In genomic region chr5:72160959-72161358, GRCh38 we compare ENCODE assay signal across 19 cellular contexts. TPM values are rescaled to one million over a fixed set of nuclear protein-coding genes. Genes with fewer than 3 reads are reported as not detected.
DNase-seq lines count a peak whose midpoint lies in the region; ATAC-seq and TF ChIP-seq lines count a peak whose summit lies in the region.
"Had no signal": no experiment of that assay in that cellular context is flagged by ENCODE, and none has a peak within 500 bp of the region (broad histone marks: within the 10 kb centered on the region; RNA-seq: fewer than 3 reads in every experiment).

No MANE protein-coding gene starts in this region.

- H3K4me3 Mint-ChIP-seq in activated T-helper 17 cell treated with anti-CD3 and anti-CD28 coated beads, Interleukin-2, amount 50 U/mL, for 72 hours = no peak overlapping the region
- H3K4me3 Mint-ChIP-seq: mesothelial cell of epicardium; neural crest cell; stimulated activated naive B cell treated with anti-CD40 and anti-IgM and Interleukin-4, amounts not matched to agents 10 μg/mL and 1 μg/mL and 100 μg/mL, for 72 hours had no signal

- H3K9ac ChIP-seq in GM23248 (0 out of 2 replicates have a peak overlapping the region, but pooled peaks have one; percentile 58), smooth muscle cell (ENCODE audit: low read depth) (no peak overlapping the region)

- H3K4me2 ChIP-seq in GM23248 (ENCODE audit: unreplicated experiment) = peak overlapping the region; percentile 73
- H3K4me2 ChIP-seq in smooth muscle cell = no peak overlapping the region

- H3K36me3 ChIP-seq in GM23248 (ENCODE audit: low read depth) = no peaks in the 10 kb centered on the region
- no peaks in the 10 kb centered on the region for H3K36me3 ChIP-seq in smooth muscle cell (ENCODE audit: low read depth)
- no peaks in the 10 kb centered on the region for H3K36me3 ChIP-seq in lower lobe of right lung
- H3K36me3 ChIP-seq: upper lobe of left lung had no signal

- H3K79me2 ChIP-seq in GM23248 (ENCODE audit: insufficient read depth) = peaks cover 82% of the 10 kb centered on the region
- H3K79me2 ChIP-seq in smooth muscle cell (ENCODE audit: low read depth) = peaks cover 63% of the 10 kb centered on the region

- in situ Hi-C loops in GM23248 (cut with MboI) = no loop called here

- H3K4me3 ChIP-seq in GM23248 (peak overlapping the region; percentile 25; the same call in 1 of the 2 replicates), smooth muscle cell (no peak overlapping the region), lower lobe of right lung (no peak overlapping the region)
- H3K4me3 ChIP-seq: upper lobe of left lung had no signal

- intact Hi-C loops in lower lobe of right lung (cut with DNase I) = no loop called here

- H2AFZ ChIP-seq in GM23248 (no peak overlapping the region), smooth muscle cell (ENCODE audit: low read depth) (no peak overlapping the region)

- H4K20me1 ChIP-seq in GM23248 (ENCODE audit: insufficient read depth) = no peaks in the 10 kb centered on the region
- peaks cover 52% of the 10 kb centered on the region for H4K20me1 ChIP-seq in smooth muscle cell (ENCODE audit: low read depth)

- H3F3A ChIP-seq in GM23248 (ENCODE audit: insufficient read depth) (peaks cover 72% of the 10 kb centered on the region), smooth muscle cell (ENCODE audit: low read depth) (peaks cover 31% of the 10 kb centered on the region)

- peak overlapping the region; percentile 87 for H3K27ac ChIP-seq in GM23248
- no peak overlapping the region for H3K27ac ChIP-seq in foreskin keratinocyte
- peak overlapping the region; percentile 86 for H3K27ac ChIP-seq in smooth muscle cell (ENCODE audit: low read depth)
- no peak overlapping the region for H3K27ac ChIP-seq in lower lobe of right lung
- H3K27ac ChIP-seq: upper lobe of left lung had no signal

- H3K9me3 ChIP-seq in GM23248 (ENCODE audit: low read depth) = no peaks in the 10 kb centered on the region
- no peaks in the 10 kb centered on the region for H3K9me3 ChIP-seq in smooth muscle cell (replicated peaks; ENCODE audit: low read depth)
- H3K9me3 ChIP-seq in lower lobe of right lung = no peaks in the 10 kb centered on the region
- H3K9me3 ChIP-seq: upper lobe of left lung had no signal

- H3K9me3 Mint-ChIP-seq in activated T-helper 17 cell treated with anti-CD3 and anti-CD28 coated beads, Interleukin-2, amount 50 U/mL, for 72 hours = no peaks in the 10 kb centered on the region
- H3K9me3 Mint-ChIP-seq: activated T-helper 2 cell treated with anti-CD3 and anti-CD28 coated beads, Interferon-gamma antibody, Interleukin-2, Interleukin-4, amounts not matched to agents 10 μg/mL and 5 μg/mL and 100 μg/mL, durations not matched to agents 14 hours and 24 hours and 36 hours; mesothelial cell of epicardium; neural crest cell; stimulated activated naive B cell treated with anti-CD40 and anti-IgM and Interleukin-4, amounts not matched to agents 10 μg/mL and 1 μg/mL and 100 μg/mL, for 72 hours had no signal

- peaks cover 71% of the 10 kb centered on the region for H3K4me1 ChIP-seq in GM23248 (ENCODE audit: insufficient read depth)
- H3K4me1 ChIP-seq in foreskin keratinocyte = peaks cover 11% of the 10 kb centered on the region
- H3K4me1 ChIP-seq in smooth muscle cell (ENCODE audit: low read depth) = peaks cover 28% of the 10 kb centered on the region
- H3K4me1 ChIP-seq in lower lobe of right lung = no peaks in the 10 kb centered on the region

- ATAC-seq in activated T-helper 17 cell treated with anti-CD3 and anti-CD28 coated beads, Interleukin-2, amount 50 U/mL, for 72 hours (replicated peaks) = peak; percentile 58
- ATAC-seq in foreskin keratinocyte (peak; percentile 32), GM21717 (IDR thresholded peaks at IDR 0.05; ENCODE audit: unreplicated experiment) (no peak), lower lobe of right lung (no peak)
- ATAC-seq: stimulated activated naive B cell treated with anti-CD40 and anti-IgM and Interleukin-4, amounts not matched to agents 10 μg/mL and 1 μg/mL and 100 μg/mL, for 72 hours had no signal

- TF ChIP-seq CTCF in foreskin keratinocyte (conservative IDR thresholded peaks at IDR 0.05) = no peak
- TF ChIP-seq CTCF in smooth muscle cell (IDR thresholded peaks at IDR 0.05; ENCODE audit: borderline replicate concordance, insufficient read depth, poor library complexity, severe bottlenecking) = no peak
- no peak for TF ChIP-seq CTCF in lower lobe of right lung (IDR thresholded peaks at IDR 0.05)

- H3K27me3 Mint-ChIP-seq in activated T-helper 17 cell treated with anti-CD3 and anti-CD28 coated beads, Interleukin-2, amount 50 U/mL, for 72 hours = peaks cover 15% of the 10 kb centered on the region

- DNase-seq in GM23248 (peak; percentile 75), foreskin keratinocyte (peak in 1 of 2 donors; percentile 28), smooth muscle cell (lab: John Stamatoyannopoulos, UW; ENCODE audit: unreplicated experiment) (no peak), mucosa of gallbladder (ENCODE audit: low spot score) (no peak), lower lobe of right lung (no peak), HuH-7 (ENCODE audit: low spot score) (no peak)
- DNase-seq: effector memory CD4-positive, alpha-beta T cell; H7; KBM-7; NCI-H1092; NCI-H524; SIG-M5; stimulated activated naive B cell treated with anti-CD40 and anti-IgM and Interleukin-4, amounts not matched to agents 10 μg/mL and 1 μg/mL and 100 μg/mL, for 72 hours; upper lobe of left lung had no signal

- no peaks in the 10 kb centered on the region for H3K9me2 ChIP-seq in GM23248 (ENCODE audit: insufficient read depth)

- H3K27ac Mint-ChIP-seq in activated T-helper 17 cell treated with anti-CD3 and anti-CD28 coated beads, Interleukin-2, amount 50 U/mL, for 72 hours = no peak overlapping the region
- H3K27ac Mint-ChIP-seq: activated T-helper 2 cell treated with anti-CD3 and anti-CD28 coated beads, Interferon-gamma antibody, Interleukin-2, Interleukin-4, amounts not matched to agents 10 μg/mL and 5 μg/mL and 100 μg/mL, durations not matched to agents 14 hours and 24 hours and 36 hours; mesothelial cell of epicardium; stimulated activated naive B cell treated with anti-CD40 and anti-IgM and Interleukin-4, amounts not matched to agents 10 μg/mL and 1 μg/mL and 100 μg/mL, for 72 hours had no signal

- no peaks in the 10 kb centered on the region for H3K4me1 Mint-ChIP-seq in activated T-helper 17 cell treated with anti-CD3 and anti-CD28 coated beads, Interleukin-2, amount 50 U/mL, for 72 hours
- H3K4me1 Mint-ChIP-seq: stimulated activated naive B cell treated with anti-CD40 and anti-IgM and Interleukin-4, amounts not matched to agents 10 μg/mL and 1 μg/mL and 100 μg/mL, for 72 hours had no signal

- no peaks in the 10 kb centered on the region for H3K36me3 Mint-ChIP-seq in activated T-helper 17 cell treated with anti-CD3 and anti-CD28 coated beads, Interleukin-2, amount 50 U/mL, for 72 hours (ENCODE audit: low read depth)
- H3K36me3 Mint-ChIP-seq: mesothelial cell of epicardium; stimulated activated naive B cell treated with anti-CD40 and anti-IgM and Interleukin-4, amounts not matched to agents 10 μg/mL and 1 μg/mL and 100 μg/mL, for 72 hours had no signal

- H3K27me3 ChIP-seq in GM23248 (replicated peaks; ENCODE audit: insufficient read depth) = no peaks in the 10 kb centered on the region
- no peaks in the 10 kb centered on the region for H3K27me3 ChIP-seq in foreskin keratinocyte
- no peaks in the 10 kb centered on the region for H3K27me3 ChIP-seq in smooth muscle cell (ENCODE audit: low read depth)
- H3K27me3 ChIP-seq in lower lobe of right lung (ENCODE audit: low read depth) = no peaks in the 10 kb centered on the region
- H3K27me3 ChIP-seq: upper lobe of left lung had no signal

RNA-seq across cellular contexts. Expression of gene MAP1B, which starts 53.7 kb away (rescaled TPM):
- 71.7 and 149 TPM in 2 replicates for total RNA-seq in GM23248 (2014; rRNA removed; shearing (Covaris generic))
- 261 and 267 TPM in 2 replicates for polyA plus RNA-seq in GM23248 (2016; fragmentation: Nextera tagmentation; extraction: Ambion mirVana)
- total RNA-seq in activated T-helper 17 cell treated with anti-CD3 and anti-CD28 coated beads, Interleukin-2, amount 50 U/mL, for 72 hours = under 1 TPM; 0.04 to 0.11 TPM
- total RNA-seq in foreskin keratinocyte = 9.5 and 17.2 TPM in 2 replicates
- polyA plus RNA-seq in foreskin keratinocyte = 1.4 and 2.4 TPM in 2 replicates
- total RNA-seq in smooth muscle cell = 111 TPM in 2 replicates
- polyA plus RNA-seq in smooth muscle cell = 139 and 143 TPM in 2 replicates
- 81.3 TPM for total RNA-seq in mucosa of gallbladder
- total RNA-seq in lower lobe of right lung = 20.6 TPM

Comparison
In these comparisons a context has a peak if more than half of its experiments do, and no peak if none do; other contexts are left out.
1. H3K27ac ChIP-seq: peak in GM23248 (single experiment) and smooth muscle cell (single experiment); none in foreskin keratinocyte (single experiment) and lower lobe of right lung (single experiment).
2. ATAC-seq: peak in activated T-helper 17 cell treated with anti-CD3 and anti-CD28 coated beads, Interleukin-2, amount 50 U/mL, for 72 hours (single experiment) and foreskin keratinocyte (single experiment); none in GM21717 (single experiment) and lower lobe of right lung (0 of 2).